1 cellular context compared by ENCODE assay signal in genomic region chr3:98553021-98553563, GRCh38.
TF ChIP-seq lines count a peak whose summit lies in the region.

No MANE protein-coding gene starts in this region.

TF ChIP-seq in GM12878, 131 proteins besides CTCF, POLR2A, EP300 and RAD21:
- TF ChIP-seq MEF2A (IDR thresholded peaks at IDR 0.05; ENCODE audit: insufficient read depth, low read depth, low read length) (0 out of 2 replicates have a peak, but pooled peaks have one; percentile 2), LARP7 (IDR thresholded peaks at IDR 0.05) (peak; percentile 53; the same call in 1 of the 2 replicates), RUNX3 (IDR thresholded peaks at IDR 0.05; ENCODE audit: low read length) (peak; percentile 6; the same call in 1 of the 2 replicates), SMAD5 (IDR thresholded peaks at IDR 0.05; ENCODE audit: low read depth) (0 out of 2 replicates have a peak, but pooled peaks have one; percentile 59), MLLT1 (IDR thresholded peaks at IDR 0.05) (peak; percentile 53), RELB (IDR thresholded peaks at IDR 0.05; ENCODE audit: low read depth) (no peak), CHD1 (IDR thresholded peaks at IDR 0.05; ENCODE audit: low read depth, low read length) (0 out of 2 replicates have a peak, but pooled peaks have one; percentile 11), BHLHE40 (IDR thresholded peaks at IDR 0.05; ENCODE audit: borderline replicate concordance in 1 of 2, low read depth in 2 of 2, low read length in 1 of 2) (0 out of 4 replicates have a peak, but pooled peaks of 1 of the 2 experiments have one; percentile 18), POLR2AphosphoS2 (IDR thresholded peaks at IDR 0.05; ENCODE audit: low read depth, low read length) (0 out of 2 replicates have a peak, but pooled peaks have one; percentile 7), BACH1 (IDR thresholded peaks at IDR 0.05; ENCODE audit: borderline replicate concordance) (peak; percentile 16; the same call in 1 of the 2 replicates), SMARCA5 (IDR thresholded peaks at IDR 0.05) (no peak), CEBPZ (IDR thresholded peaks at IDR 0.05; ENCODE audit: low read depth, low read length) (no peak), POLR2AphosphoS5 (IDR thresholded peaks at IDR 0.05; ENCODE audit: low read length) (peak; percentile 68)
